In the genomic region with DNA sequence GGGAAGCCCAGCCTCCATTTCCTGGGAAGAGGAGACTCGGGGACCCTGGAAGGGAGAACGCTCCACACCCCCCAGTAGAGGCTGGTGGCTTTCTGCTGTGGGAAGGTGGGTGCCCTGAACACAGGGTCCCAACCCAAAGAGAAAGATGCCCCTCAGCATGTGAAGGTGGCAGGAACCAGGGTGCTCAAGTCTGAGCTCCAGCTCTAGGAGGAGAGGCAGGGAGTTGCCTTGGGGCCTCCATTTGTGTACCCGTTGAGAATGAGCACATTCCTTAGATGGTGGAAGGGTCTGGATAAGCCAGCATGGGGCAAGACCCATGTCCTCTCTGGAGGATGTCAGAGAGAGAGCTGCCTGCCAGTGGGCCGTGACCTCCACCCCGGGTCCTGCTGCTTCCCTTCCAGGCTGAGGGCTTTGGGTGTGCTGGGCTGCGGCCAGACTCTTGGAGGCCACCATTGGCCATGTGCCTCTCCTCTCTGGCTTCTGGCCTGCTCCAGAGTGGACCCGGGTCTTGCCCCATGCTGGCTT, we compare ENCODE assay signal across 18 cellular contexts.
"Had no signal": no experiment of that assay in that cellular context is flagged by ENCODE, and none has a peak within 500 bp of the region (broad histone marks: within the 10 kb centered on the region; RNA-seq: fewer than 3 reads in every experiment).

No MANE protein-coding gene starts in this region.

- H3K27me3 Mint-ChIP-seq: stimulated activated naive CD8-positive, alpha-beta T cell treated with anti-CD3 and anti-CD28 coated beads, Interleukin-15, Interleukin-2, amounts not matched to agents 100 ng/mL and 50 ng/mL, for 24 hours had no signal

- H3K36me3 ChIP-seq: esophagus muscularis mucosa, gastrocnemius medialis, tibial nerve had no signal

- DNase-seq: caudate nucleus; cortex of kidney; effector CD8-positive, alpha-beta T cell; gastrocnemius medialis; glutamatergic neuron; left ventricle myocardium superior; natural killer cell; stimulated activated CD4-positive, alpha-beta T cell treated with anti-CD3 and anti-CD28 coated beads, Interleukin-4, amount 100 ng/mL, for 1 hour; testis had no signal

- H3K9me3 Mint-ChIP-seq: natural killer cell; neural crest cell; stimulated activated memory B cell treated with anti-CD40 and anti-IgM and Interleukin-4, amounts not matched to agents 10 μg/mL and 1 μg/mL and 100 μg/mL, for 72 hours; stimulated activated naive CD8-positive, alpha-beta T cell treated with anti-CD3 and anti-CD28 coated beads, Interleukin-15, Interleukin-2, amounts not matched to agents 100 ng/mL and 50 ng/mL, for 24 hours had no signal

- H3K27ac Mint-ChIP-seq: natural killer cell; stimulated activated memory B cell treated with anti-CD40 and anti-IgM and Interleukin-4, amounts not matched to agents 10 μg/mL and 1 μg/mL and 100 μg/mL, for 72 hours; stimulated activated naive CD8-positive, alpha-beta T cell treated with anti-CD3 and anti-CD28 coated beads, Interleukin-15, Interleukin-2, amounts not matched to agents 100 ng/mL and 50 ng/mL, for 24 hours had no signal

- H3K27me3 ChIP-seq: dorsolateral prefrontal cortex, gastrocnemius medialis, testis, tibial nerve had no signal

- H3K4me3 ChIP-seq: dorsolateral prefrontal cortex, esophagus muscularis mucosa, gastrocnemius medialis, mucosa of descending colon, smooth muscle cell, testis, tibial nerve had no signal

- H3K4me1 Mint-ChIP-seq: natural killer cell had no signal

- ATAC-seq: gastrocnemius medialis; left colon; left ventricle myocardium superior; mucosa of descending colon; natural killer cell; stimulated activated memory B cell treated with anti-CD40 and anti-IgM and Interleukin-4, amounts not matched to agents 10 μg/mL and 1 μg/mL and 100 μg/mL, for 72 hours had no signal

- H3K27ac ChIP-seq: dorsolateral prefrontal cortex, esophagus muscularis mucosa, gastrocnemius medialis, testis, tibial nerve had no signal

- H3K4me2 ChIP-seq: smooth muscle cell had no signal

- H3K4me1 ChIP-seq: gastrocnemius medialis, testis, tibial nerve had no signal

- H3K9me3 ChIP-seq: esophagus muscularis mucosa, gastrocnemius medialis, mucosa of descending colon, testis, tibial nerve had no signal

- H3K4me3 Mint-ChIP-seq: natural killer cell; neural crest cell; stimulated activated memory B cell treated with anti-CD40 and anti-IgM and Interleukin-4, amounts not matched to agents 10 μg/mL and 1 μg/mL and 100 μg/mL, for 72 hours; stimulated activated naive CD8-positive, alpha-beta T cell treated with anti-CD3 and anti-CD28 coated beads, Interleukin-15, Interleukin-2, amounts not matched to agents 100 ng/mL and 50 ng/mL, for 24 hours had no signal

- H3K36me3 Mint-ChIP-seq: natural killer cell; stimulated activated memory B cell treated with anti-CD40 and anti-IgM and Interleukin-4, amounts not matched to agents 10 μg/mL and 1 μg/mL and 100 μg/mL, for 72 hours had no signal
